16 cellular contexts compared by ENCODE assay signal in genomic region chr5:68398146-68398812, GRCh38.
DNase-seq lines count a peak whose midpoint lies in the region; ATAC-seq and TF ChIP-seq lines count a peak whose summit lies in the region.
"Had no signal": no experiment of that assay in that cellular context is flagged by ENCODE, and none has a peak within 500 bp of the region (broad histone marks: within the 10 kb centered on the region; RNA-seq: fewer than 3 reads in every experiment).

No MANE protein-coding gene starts in this region.

- no peak overlapping the region for H3K4me3 Mint-ChIP-seq in activated CD4-positive, alpha-beta memory T cell treated with anti-CD3 and anti-CD28 coated beads for 36 hours
- H3K4me3 Mint-ChIP-seq in activated CD4-positive, alpha-beta memory T cell treated with anti-CD3 and anti-CD28 coated beads, Interleukin-2, amount 10 ng/mL, durations not matched to agents 7 days and 5 days = no peak overlapping the region
- H3K4me3 Mint-ChIP-seq in activated T-helper 17 cell treated with anti-CD3 and anti-CD28 coated beads, Interleukin-2, amount 50 U/mL, for 72 hours = no peak overlapping the region
- H3K4me3 Mint-ChIP-seq: B cell; CD4-positive, alpha-beta T cell; GM23338 had no signal

- H3K36me3 Mint-ChIP-seq in activated CD4-positive, alpha-beta memory T cell treated with anti-CD3 and anti-CD28 coated beads for 36 hours = no peaks in the 10 kb centered on the region
- H3K36me3 Mint-ChIP-seq in activated CD4-positive, alpha-beta memory T cell treated with anti-CD3 and anti-CD28 coated beads, Interleukin-2, amount 10 ng/mL, durations not matched to agents 7 days and 5 days (ENCODE audit: low read depth) = no peaks in the 10 kb centered on the region
- H3K36me3 Mint-ChIP-seq in activated naive CD4-positive, alpha-beta T cell treated with anti-CD3 and anti-CD28 coated beads, Interleukin-2, amount 50 U/mL, for 72 hours = peaks cover 0 to 4% of the 10 kb centered on the region in 2 donors
- H3K36me3 Mint-ChIP-seq in activated T-helper 17 cell treated with anti-CD3 and anti-CD28 coated beads, Interleukin-2, amount 50 U/mL, for 72 hours (ENCODE audit: low read depth) = no peaks in the 10 kb centered on the region

- H3K27ac Mint-ChIP-seq in activated CD4-positive, alpha-beta memory T cell treated with anti-CD3 and anti-CD28 coated beads for 36 hours = no peak overlapping the region
- no peak overlapping the region for H3K27ac Mint-ChIP-seq in activated CD4-positive, alpha-beta memory T cell treated with anti-CD3 and anti-CD28 coated beads, Interleukin-2, amount 10 ng/mL, durations not matched to agents 7 days and 5 days
- H3K27ac Mint-ChIP-seq in activated naive CD4-positive, alpha-beta T cell treated with anti-CD3 and anti-CD28 coated beads, Interleukin-2, amount 50 U/mL, for 72 hours = no peak overlapping the region
- no peak overlapping the region for H3K27ac Mint-ChIP-seq in activated T-helper 17 cell treated with anti-CD3 and anti-CD28 coated beads, Interleukin-2, amount 50 U/mL, for 72 hours
- H3K27ac Mint-ChIP-seq: B cell; CD4-positive, alpha-beta T cell; GM23338 had no signal

- H3K79me2 ChIP-seq in parathyroid adenoma = no peaks in the 10 kb centered on the region

- peak; percentile 26 to 73 for ATAC-seq in activated naive CD4-positive, alpha-beta T cell treated with anti-CD3 and anti-CD28 coated beads, Interleukin-2, amount 50 U/mL, for 72 hours
- ATAC-seq in activated T-helper 17 cell treated with anti-CD3 and anti-CD28 coated beads, Interleukin-2, amount 50 U/mL, for 72 hours (replicated peaks) = peak; percentile 52
- ATAC-seq: GM23338 had no signal

- H3K27me3 Mint-ChIP-seq in activated CD4-positive, alpha-beta memory T cell treated with anti-CD3 and anti-CD28 coated beads for 36 hours = no peaks in the 10 kb centered on the region
- no peaks in the 10 kb centered on the region for H3K27me3 Mint-ChIP-seq in activated CD4-positive, alpha-beta memory T cell treated with anti-CD3 and anti-CD28 coated beads, Interleukin-2, amount 10 ng/mL, durations not matched to agents 7 days and 5 days
- H3K27me3 Mint-ChIP-seq in activated T-helper 17 cell treated with anti-CD3 and anti-CD28 coated beads, Interleukin-2, amount 50 U/mL, for 72 hours = no peaks in the 10 kb centered on the region
- H3K27me3 Mint-ChIP-seq: B cell; CD4-positive, alpha-beta T cell had no signal

- no peak overlapping the region for H3K4me3 ChIP-seq in parathyroid adenoma (ENCODE audit: low read depth, low read length)
- H3K4me3 ChIP-seq: GM23338 had no signal

- H3K4me1 Mint-ChIP-seq in activated CD4-positive, alpha-beta memory T cell treated with anti-CD3 and anti-CD28 coated beads for 36 hours (ENCODE audit: low read depth) = peaks cover 4% of the 10 kb centered on the region
- peaks cover 2% of the 10 kb centered on the region for H3K4me1 Mint-ChIP-seq in activated CD4-positive, alpha-beta memory T cell treated with anti-CD3 and anti-CD28 coated beads, Interleukin-2, amount 10 ng/mL, durations not matched to agents 7 days and 5 days
- peaks cover 5% of the 10 kb centered on the region for H3K4me1 Mint-ChIP-seq in activated T-helper 17 cell treated with anti-CD3 and anti-CD28 coated beads, Interleukin-2, amount 50 U/mL, for 72 hours
- H3K4me1 Mint-ChIP-seq: B cell, GM23338 had no signal

- intact Hi-C loops in activated CD4-positive, alpha-beta memory T cell treated with anti-CD3 and anti-CD28 coated beads for 36 hours (cut with micrococcal nuclease) = loop anchor here (1.0 kb wide), 1 partner anchor 55 kb away; no protein-coding TSS in a partner anchor

- H2AFZ ChIP-seq in parathyroid adenoma = no peak overlapping the region
- H2AFZ ChIP-seq: GM23338 had no signal

- peak; percentile 28 for DNase-seq in activated CD4-positive, alpha-beta memory T cell treated with anti-CD3 and anti-CD28 coated beads for 36 hours
- no peak for DNase-seq in activated CD4-positive, alpha-beta memory T cell treated with anti-CD3 and anti-CD28 coated beads, Interleukin-2, amount 10 ng/mL, durations not matched to agents 7 days and 5 days
- DNase-seq in activated naive CD4-positive, alpha-beta T cell treated with anti-CD3 and anti-CD28 coated beads, Interleukin-2, amount 50 U/mL, for 72 hours (ENCODE audit: low spot score in 2 of 2) = no peak
- no peak for DNase-seq in activated naive CD4-positive, alpha-beta T cell (lab: John Stamatoyannopoulos, UW)
- no peak for DNase-seq in GM10266 (ENCODE audit: extremely low spot score)
- no peak for DNase-seq in globus pallidus (ENCODE audit: low spot score)
- DNase-seq: C1 segment of cervical spinal cord; Calu3; CD4-positive, alpha-beta T cell; DMS 273 treated with DMSO at 0.1 percent for 48 hours; DMS79; H7 had no signal

- H3K4me1 ChIP-seq in parathyroid adenoma = peaks cover 28% of the 10 kb centered on the region

- POLR2A ChIA-PET in activated CD4-positive, alpha-beta memory T cell treated with anti-CD3 and anti-CD28 coated beads for 36 hours (lab: Charles Lee) = no interaction called here
- POLR2A ChIA-PET in activated CD4-positive, alpha-beta memory T cell treated with anti-CD3 and anti-CD28 coated beads, Interleukin-2, amount 10 ng/mL, durations not matched to agents 7 days and 5 days (lab: Charles Lee) = no interaction called here

- H3K27ac ChIP-seq in parathyroid adenoma = peak overlapping the region; percentile 83

- TF ChIP-seq CTCF in parathyroid adenoma (IDR thresholded peaks at IDR 0.05) = no peak
- no peak for TF ChIP-seq CTCF in GM10266 (IDR thresholded peaks at IDR 0.05; ENCODE audit: control insufficient read depth, insufficient read depth, low read depth, missing control alignments)

- H3K9me3 ChIP-seq in parathyroid adenoma (ENCODE audit: control insufficient read depth, low read length) = no peaks in the 10 kb centered on the region

- H3K4me2 ChIP-seq in parathyroid adenoma (ENCODE audit: low read length) = no peak overlapping the region
- H3K4me2 ChIP-seq: GM23338 had no signal

- no peaks in the 10 kb centered on the region for H3K27me3 ChIP-seq in parathyroid adenoma (ENCODE audit: control insufficient read depth, insufficient read depth, low read length)

- no peaks in the 10 kb centered on the region for H3K36me3 ChIP-seq in parathyroid adenoma (ENCODE audit: control insufficient read depth, insufficient read depth, low read length)

- CTCF ChIA-PET in activated CD4-positive, alpha-beta memory T cell treated with anti-CD3 and anti-CD28 coated beads for 36 hours (lab: Charles Lee) = interaction anchor here (0.7 kb wide), 1 partner anchor 112 kb away, joined by 3 read pairs; no protein-coding TSS in a partner anchor
- CTCF ChIA-PET in activated CD4-positive, alpha-beta memory T cell treated with anti-CD3 and anti-CD28 coated beads, Interleukin-2, amount 10 ng/mL, durations not matched to agents 7 days and 5 days (lab: Charles Lee) = no interaction called here

- peaks cover 5% of the 10 kb centered on the region for H3K9me3 Mint-ChIP-seq in activated CD4-positive, alpha-beta memory T cell treated with anti-CD3 and anti-CD28 coated beads for 36 hours
- H3K9me3 Mint-ChIP-seq in activated CD4-positive, alpha-beta memory T cell treated with anti-CD3 and anti-CD28 coated beads, Interleukin-2, amount 10 ng/mL, durations not matched to agents 7 days and 5 days = peaks cover 11% of the 10 kb centered on the region
- H3K9me3 Mint-ChIP-seq in activated naive CD4-positive, alpha-beta T cell treated with anti-CD3 and anti-CD28 coated beads, Interleukin-2, amount 50 U/mL, for 72 hours = peaks cover 0 to 15% of the 10 kb centered on the region in 2 donors
- H3K9me3 Mint-ChIP-seq in activated T-helper 17 cell treated with anti-CD3 and anti-CD28 coated beads, Interleukin-2, amount 50 U/mL, for 72 hours = peaks cover 4% of the 10 kb centered on the region
- H3K9me3 Mint-ChIP-seq: GM23338 had no signal

- H3K9ac ChIP-seq in parathyroid adenoma = no peak overlapping the region
